8 cellular contexts compared by ENCODE assay signal in the genomic region with DNA sequence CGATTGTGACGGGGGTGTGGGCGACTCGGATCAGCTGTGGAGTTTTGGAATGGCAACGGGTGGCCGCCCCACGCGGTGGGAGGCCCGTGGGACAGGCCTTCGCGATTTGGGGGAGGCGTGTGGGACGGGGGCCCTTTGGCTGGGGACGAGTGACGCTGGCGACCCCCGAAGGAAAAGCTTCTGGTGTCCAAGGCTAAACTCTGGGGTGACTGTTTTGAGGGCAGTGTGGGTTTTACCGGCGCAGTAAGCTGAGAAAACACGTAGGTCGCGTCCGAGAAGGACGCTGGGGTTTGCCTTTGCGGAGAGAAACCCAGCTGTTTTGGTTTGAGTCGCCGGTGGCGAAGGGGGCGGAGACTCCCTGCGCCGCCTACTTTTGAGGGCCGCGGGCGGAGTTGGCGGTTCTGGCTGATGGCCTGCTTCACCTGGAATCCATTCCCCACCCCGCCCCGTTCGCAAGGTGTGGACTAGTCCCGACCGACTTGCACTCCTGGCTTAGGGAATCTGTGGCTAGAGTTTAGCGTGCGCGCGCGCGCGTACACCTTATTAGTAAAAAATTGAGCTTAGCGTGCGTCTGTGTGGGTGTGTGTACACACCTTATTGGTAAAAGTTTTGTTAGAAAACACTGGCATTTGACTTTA. TPM values are rescaled to one million over a fixed set of nuclear protein-coding genes. Genes with fewer than 3 reads are reported as not detected.
DNase-seq lines count a peak whose midpoint lies in the region; ATAC-seq and TF ChIP-seq lines count a peak whose summit lies in the region.

No MANE protein-coding gene starts in this region.

- peaks cover 27% of the 10 kb centered on the region for H3K4me1 Mint-ChIP-seq in nephron
- peaks cover 44% of the 10 kb centered on the region for H3K4me1 Mint-ChIP-seq in stimulated activated naive CD8-positive, alpha-beta T cell treated with anti-CD3 and anti-CD28 coated beads, Interleukin-15, amount 100 ng/mL, for 72 hours

- peak overlapping the region; percentile 89 to 98 (median 98) for H3K27ac Mint-ChIP-seq in nephron
- H3K27ac Mint-ChIP-seq in stimulated activated naive CD8-positive, alpha-beta T cell treated with anti-CD3 and anti-CD28 coated beads, Interleukin-15, amount 100 ng/mL, for 72 hours: peak overlapping the region; percentile 99

- H3K4me3 Mint-ChIP-seq in nephron: peak overlapping the region; percentile 95 to 98 (median 97)
- peak overlapping the region; percentile 91 to 95 for H3K4me3 Mint-ChIP-seq in stimulated activated naive CD8-positive, alpha-beta T cell treated with anti-CD3 and anti-CD28 coated beads, Interleukin-15, amount 100 ng/mL, for 72 hours

- TF ChIP-seq CTCF in nephron (IDR thresholded peaks at IDR 0.05; ENCODE audit: unreplicated experiment in 3 of 3): no peak

- H3K9me3 Mint-ChIP-seq in nephron: no peaks in the 10 kb centered on the region
- no peaks in the 10 kb centered on the region for H3K9me3 Mint-ChIP-seq in stimulated activated naive CD8-positive, alpha-beta T cell treated with anti-CD3 and anti-CD28 coated beads, Interleukin-15, amount 100 ng/mL, for 72 hours

- DNase-seq in ELF-1 (ENCODE audit: low read depth, low spot score): peak; percentile 97
- peak; percentile 91 for DNase-seq in H4 (ENCODE audit: low spot score)
- DNase-seq in LHCN-M2 (ENCODE audit: low read depth): peak; percentile 76
- DNase-seq in RPMI8226: peak; percentile 97
- DNase-seq in activated effector memory CD4-positive, alpha-beta T cell treated with Interleukin-2 at 50 U/mL for 16 hours: peak; percentile 81
- peak; percentile 30 for DNase-seq in fibroblast of the conjunctiva (ENCODE audit: low read depth)
- DNase-seq in stimulated activated naive CD8-positive, alpha-beta T cell treated with anti-CD3 and anti-CD28 coated beads, Interleukin-15, amount 100 ng/mL, for 72 hours: peak; percentile 85 to 92

- no peaks in the 10 kb centered on the region for H3K27me3 Mint-ChIP-seq in nephron (ENCODE audit: low read depth)
- H3K27me3 Mint-ChIP-seq in stimulated activated naive CD8-positive, alpha-beta T cell treated with anti-CD3 and anti-CD28 coated beads, Interleukin-15, amount 100 ng/mL, for 72 hours: no peaks in the 10 kb centered on the region

- peak; percentile 83 for ATAC-seq in stimulated activated naive CD8-positive, alpha-beta T cell treated with anti-CD3 and anti-CD28 coated beads, Interleukin-15, amount 100 ng/mL, for 72 hours

- no peaks in the 10 kb centered on the region for H3K36me3 Mint-ChIP-seq in nephron (ENCODE audit: low read depth)

RNA-seq across cellular contexts. Expression of a gene that starts 0.6 kb away (rescaled TPM):
- total RNA-seq in H4 (2014; rRNA removed; shearing (Covaris generic)): 131 and 164 TPM in 2 replicates
- total RNA-seq in LHCN-M2 (2014; rRNA removed): 108 and 131 TPM in 2 replicates
- polyA plus RNA-seq in LHCN-M2 (2012): 93.3 TPM

Comparison
In these comparisons a context has a peak if more than half of its experiments do, and no peak if none do; other contexts are left out.
1. Peak in every context shown above with its lines: DNase-seq and ATAC-seq.
2. DNase-seq: peak in every context shown above with its lines; median percentile 97 in ELF-1; 97 in RPMI8226; 91 in H4; 88 in stimulated activated naive CD8-positive, alpha-beta T cell treated with anti-CD3 and anti-CD28 coated beads, Interleukin-15, amount 100 ng/mL, for 72 hours; 81 in activated effector memory CD4-positive, alpha-beta T cell treated with Interleukin-2 at 50 U/mL for 16 hours; 76 in LHCN-M2; 30 in fibroblast of the conjunctiva.